ENCODE assay signal across 24 cellular contexts in genomic region chr5:651296-652022, GRCh38.
"Had no signal": no experiment of that assay in that cellular context is flagged by ENCODE, and none has a peak within 500 bp of the region (broad histone marks: within the 10 kb centered on the region; RNA-seq: fewer than 3 reads in every experiment).

No MANE protein-coding gene starts in this region.

- H3K27ac ChIP-seq: breast epithelium, colonic mucosa, epithelial cell of prostate, esophagus squamous epithelium, heart right ventricle, left ventricle myocardium inferior, pancreas, psoas muscle, thoracic aorta, vagina had no signal

- DNase-seq: activated CD4-positive, alpha-beta memory T cell treated with anti-CD3 and anti-CD28 coated beads, Interleukin-2, amount 10 ng/mL, durations not matched to agents 7 days and 5 days; activated CD4-positive, alpha-beta T cell treated with anti-CD3 and anti-CD28 coated beads for 1 hour; activated CD4-positive, alpha-beta T cell treated with anti-CD3 and anti-CD28 coated beads, Interleukin-2, amount 10 ng/mL, durations not matched to agents 7 days and 5 days; activated CD8-positive, alpha-beta memory T cell treated with anti-CD3 and anti-CD28 coated beads, Interleukin-2, amount 50 U/mL, for 48 hours; activated T-cell treated with anti-CD3 and anti-CD28 coated beads, Interleukin-2, amount 50 U/mL, for 48 hours; colonic mucosa; effector CD8-positive, alpha-beta T cell; esophagus squamous epithelium; foreskin melanocyte; kidney glomerular epithelial cell; left ventricle myocardium inferior; naive B cell; nucleus accumbens; pancreas; stimulated activated naive CD4-positive, alpha-beta T cell treated with Interleukin-2 at 50 U/mL for 16 hours; T-helper 2 cell had no signal

- H3K36me3 ChIP-seq: breast epithelium, colonic mucosa, left ventricle myocardium inferior had no signal

- ATAC-seq: activated naive CD4-positive, alpha-beta T cell treated with anti-CD3 and anti-CD28 coated beads, Interleukin-2, amount 50 U/mL, for 72 hours; pancreas; psoas muscle; WTC11 had no signal

- H3K27me3 ChIP-seq: breast epithelium, colonic mucosa, esophagus squamous epithelium, heart right ventricle, pancreas, vagina had no signal

- H3K9me3 ChIP-seq: breast epithelium, colonic mucosa, esophagus squamous epithelium, heart right ventricle, left ventricle myocardium inferior, pancreas, psoas muscle, thoracic aorta, vagina had no signal

- H3K4me1 ChIP-seq: breast epithelium, colonic mucosa, esophagus squamous epithelium, heart right ventricle, left ventricle myocardium inferior, pancreas, psoas muscle, vagina had no signal

- H3K4me3 ChIP-seq: breast epithelium, colonic mucosa, esophagus squamous epithelium, heart right ventricle, left ventricle myocardium inferior, pancreas, psoas muscle, thoracic aorta, vagina had no signal
